ENCODE assay signal across 1 cellular context in the genomic region with DNA sequence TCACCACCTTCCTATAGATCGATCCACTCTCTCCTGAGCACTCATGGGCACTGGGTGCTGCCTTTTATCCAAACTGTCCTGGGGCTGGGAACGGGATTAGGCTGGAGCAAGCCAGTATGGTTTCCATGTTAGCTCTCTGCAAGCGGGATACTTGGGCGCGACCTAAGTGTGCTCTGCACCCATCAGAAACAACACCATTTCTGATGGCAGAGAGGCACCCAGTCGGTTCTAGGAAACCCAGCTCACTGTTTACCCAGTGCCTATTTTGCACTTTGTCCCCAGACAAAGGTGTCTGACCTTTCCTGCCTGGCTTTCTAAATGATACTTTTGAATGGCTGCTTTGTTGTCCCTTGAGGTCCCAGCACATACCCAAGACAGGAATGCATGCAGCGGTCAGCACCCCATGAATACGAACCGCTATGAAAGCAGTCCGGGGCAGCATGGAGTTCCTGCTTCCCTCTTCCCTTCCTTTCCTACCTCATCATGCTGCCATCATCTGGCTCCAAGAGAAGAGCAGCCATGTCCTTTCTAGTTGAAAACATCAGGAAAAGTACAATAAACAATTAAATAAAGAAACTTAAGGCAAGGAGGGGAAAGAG.
A peak's percentile ranks its signal among the peaks of the same experiment; 100 is the strongest.
TF ChIP-seq lines count a peak whose summit lies in the region.

No MANE protein-coding gene starts in this region.

TF ChIP-seq in HepG2, 621 proteins besides CTCF, POLR2A, EP300 and RAD21 (continued from another document and continues in another):
- TF ChIP-seq, protein P1, sequence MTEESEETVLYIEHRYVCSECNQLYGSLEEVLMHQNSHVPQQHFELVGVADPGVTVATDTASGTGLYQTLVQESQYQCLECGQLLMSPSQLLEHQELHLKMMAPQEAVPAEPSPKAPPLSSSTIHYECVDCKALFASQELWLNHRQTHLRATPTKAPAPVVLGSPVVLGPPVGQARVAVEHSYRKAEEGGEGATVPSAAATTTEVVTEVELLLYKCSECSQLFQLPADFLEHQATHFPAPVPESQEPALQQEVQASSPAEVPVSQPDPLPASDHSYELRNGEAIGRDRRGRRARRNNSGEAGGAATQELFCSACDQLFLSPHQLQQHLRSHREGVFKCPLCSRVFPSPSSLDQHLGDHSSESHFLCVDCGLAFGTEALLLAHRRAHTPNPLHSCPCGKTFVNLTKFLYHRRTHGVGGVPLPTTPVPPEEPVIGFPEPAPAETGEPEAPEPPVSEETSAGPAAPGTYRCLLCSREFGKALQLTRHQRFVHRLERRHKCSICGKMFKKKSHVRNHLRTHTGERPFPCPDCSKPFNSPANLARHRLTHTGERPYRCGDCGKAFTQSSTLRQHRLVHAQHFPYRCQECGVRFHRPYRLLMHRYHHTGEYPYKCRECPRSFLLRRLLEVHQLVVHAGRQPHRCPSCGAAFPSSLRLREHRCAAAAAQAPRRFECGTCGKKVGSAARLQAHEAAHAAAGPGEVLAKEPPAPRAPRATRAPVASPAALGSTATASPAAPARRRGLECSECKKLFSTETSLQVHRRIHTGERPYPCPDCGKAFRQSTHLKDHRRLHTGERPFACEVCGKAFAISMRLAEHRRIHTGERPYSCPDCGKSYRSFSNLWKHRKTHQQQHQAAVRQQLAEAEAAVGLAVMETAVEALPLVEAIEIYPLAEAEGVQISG (CRISPR knock-in tag; IDR thresholded peaks at IDR 0.05) = peak; percentile 60
- TF ChIP-seq ZNF788 (CRISPR knock-in tag; IDR thresholded peaks at IDR 0.05; ENCODE audit: borderline replicate concordance) (0 out of 2 replicates have a peak, but pooled peaks have one; percentile 64), ZNF136 (CRISPR knock-in tag; IDR thresholded peaks at IDR 0.05; ENCODE audit: low read depth) (peak; percentile 30; the same call in 1 of the 2 replicates), REPIN1 (CRISPR knock-in tag; IDR thresholded peaks at IDR 0.05; ENCODE audit: borderline replicate concordance, low read depth) (peak; percentile 74), PTBP1 (IDR thresholded peaks at IDR 0.05; ENCODE audit: low read depth, low read length, poor library complexity, severe bottlenecking) (no peak), ERF (CRISPR knock-in tag; IDR thresholded peaks at IDR 0.05) (peak; percentile 83), BHLHE40 (IDR thresholded peaks at IDR 0.05; ENCODE audit: low read length) (peak; percentile 53), NFRKB (IDR thresholded peaks at IDR 0.05) (no peak), ZNF3 (CRISPR knock-in tag; IDR thresholded peaks at IDR 0.05) (peak; percentile 46; the same call in 1 of the 2 replicates), ZNF253 (CRISPR knock-in tag; IDR thresholded peaks at IDR 0.05; ENCODE audit: borderline replicate concordance) (no peak), ZNF260 (CRISPR knock-in tag; IDR thresholded peaks at IDR 0.05; ENCODE audit: borderline replicate concordance, low read depth) (no peak), RARG (CRISPR knock-in tag; IDR thresholded peaks at IDR 0.05; ENCODE audit: low read depth) (no peak), YY1 (IDR thresholded peaks at IDR 0.05; ENCODE audit: insufficient read depth, insufficient replicate concordance, low read depth, low read length) (peak; percentile 69), ATF7-NPFF (CRISPR knock-in tag; IDR thresholded peaks at IDR 0.05; ENCODE audit: low read depth) (no peak), CEBPG (CRISPR knock-in tag; IDR thresholded peaks at IDR 0.05) (peak; percentile 64), PITX1 (CRISPR knock-in tag; IDR thresholded peaks at IDR 0.05) (peak; percentile 86), KDM3A (CRISPR knock-in tag; IDR thresholded peaks at IDR 0.05; ENCODE audit: low read depth) (peak; percentile 61; the same call in 1 of the 2 replicates), CCAR2 (optimal IDR thresholded peaks at IDR 0.05; ENCODE audit: low read depth, low read length) (peak; percentile 65), SOX13 (IDR thresholded peaks at IDR 0.05) (peak; percentile 75; the same call in 1 of the 2 replicates), SOX13 (CRISPR knock-in tag; conservative IDR thresholded peaks at IDR 0.05 in 1 of 2, IDR thresholded peaks at IDR 0.05 in 1 of 2) (peak in 1 of 2 experiments; percentile 94; a peak in 2 of 4 replicates), KAT2B (IDR thresholded peaks at IDR 0.05; ENCODE audit: borderline replicate concordance, low read depth, low read length) (no peak), GTF2F1 (IDR thresholded peaks at IDR 0.05; ENCODE audit: low read length) (no peak), PAX8 (CRISPR knock-in tag; IDR thresholded peaks at IDR 0.05; ENCODE audit: borderline replicate concordance) (no peak), ZNF598 (CRISPR knock-in tag; IDR thresholded peaks at IDR 0.05; ENCODE audit: borderline replicate concordance) (no peak), MYNN (CRISPR knock-in tag; IDR thresholded peaks at IDR 0.05; ENCODE audit: low read depth) (no peak), ZNF264 (CRISPR knock-in tag; IDR thresholded peaks at IDR 0.05) (0 out of 2 replicates have a peak, but pooled peaks have one; percentile 72), FOXO1 (CRISPR knock-in tag; IDR thresholded peaks at IDR 0.05) (peak; percentile 94), ZNF83 (CRISPR knock-in tag; IDR thresholded peaks at IDR 0.05; ENCODE audit: borderline replicate concordance) (no peak), NR2C2 (CRISPR knock-in tag; IDR thresholded peaks at IDR 0.05; ENCODE audit: borderline replicate concordance) (peak; percentile 86)
- TF ChIP-seq, protein P2, sequence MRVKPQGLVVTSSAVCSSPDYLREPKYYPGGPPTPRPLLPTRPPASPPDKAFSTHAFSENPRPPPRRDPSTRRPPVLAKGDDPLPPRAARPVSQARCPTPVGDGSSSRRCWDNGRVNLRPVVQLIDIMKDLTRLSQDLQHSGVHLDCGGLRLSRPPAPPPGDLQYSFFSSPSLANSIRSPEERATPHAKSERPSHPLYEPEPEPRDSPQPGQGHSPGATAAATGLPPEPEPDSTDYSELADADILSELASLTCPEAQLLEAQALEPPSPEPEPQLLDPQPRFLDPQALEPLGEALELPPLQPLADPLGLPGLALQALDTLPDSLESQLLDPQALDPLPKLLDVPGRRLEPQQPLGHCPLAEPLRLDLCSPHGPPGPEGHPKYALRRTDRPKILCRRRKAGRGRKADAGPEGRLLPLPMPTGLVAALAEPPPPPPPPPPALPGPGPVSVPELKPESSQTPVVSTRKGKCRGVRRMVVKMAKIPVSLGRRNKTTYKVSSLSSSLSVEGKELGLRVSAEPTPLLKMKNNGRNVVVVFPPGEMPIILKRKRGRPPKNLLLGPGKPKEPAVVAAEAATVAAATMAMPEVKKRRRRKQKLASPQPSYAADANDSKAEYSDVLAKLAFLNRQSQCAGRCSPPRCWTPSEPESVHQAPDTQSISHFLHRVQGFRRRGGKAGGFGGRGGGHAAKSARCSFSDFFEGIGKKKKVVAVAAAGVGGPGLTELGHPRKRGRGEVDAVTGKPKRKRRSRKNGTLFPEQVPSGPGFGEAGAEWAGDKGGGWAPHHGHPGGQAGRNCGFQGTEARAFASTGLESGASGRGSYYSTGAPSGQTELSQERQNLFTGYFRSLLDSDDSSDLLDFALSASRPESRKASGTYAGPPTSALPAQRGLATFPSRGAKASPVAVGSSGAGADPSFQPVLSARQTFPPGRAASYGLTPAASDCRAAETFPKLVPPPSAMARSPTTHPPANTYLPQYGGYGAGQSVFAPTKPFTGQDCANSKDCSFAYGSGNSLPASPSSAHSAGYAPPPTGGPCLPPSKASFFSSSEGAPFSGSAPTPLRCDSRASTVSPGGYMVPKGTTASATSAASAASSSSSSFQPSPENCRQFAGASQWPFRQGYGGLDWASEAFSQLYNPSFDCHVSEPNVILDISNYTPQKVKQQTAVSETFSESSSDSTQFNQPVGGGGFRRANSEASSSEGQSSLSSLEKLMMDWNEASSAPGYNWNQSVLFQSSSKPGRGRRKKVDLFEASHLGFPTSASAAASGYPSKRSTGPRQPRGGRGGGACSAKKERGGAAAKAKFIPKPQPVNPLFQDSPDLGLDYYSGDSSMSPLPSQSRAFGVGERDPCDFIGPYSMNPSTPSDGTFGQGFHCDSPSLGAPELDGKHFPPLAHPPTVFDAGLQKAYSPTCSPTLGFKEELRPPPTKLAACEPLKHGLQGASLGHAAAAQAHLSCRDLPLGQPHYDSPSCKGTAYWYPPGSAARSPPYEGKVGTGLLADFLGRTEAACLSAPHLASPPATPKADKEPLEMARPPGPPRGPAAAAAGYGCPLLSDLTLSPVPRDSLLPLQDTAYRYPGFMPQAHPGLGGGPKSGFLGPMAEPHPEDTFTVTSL (CRISPR knock-in tag; IDR thresholded peaks at IDR 0.05; ENCODE audit: borderline replicate concordance) = peak; percentile 72; the same call in 1 of the 2 replicates
- TF ChIP-seq, protein P3, sequence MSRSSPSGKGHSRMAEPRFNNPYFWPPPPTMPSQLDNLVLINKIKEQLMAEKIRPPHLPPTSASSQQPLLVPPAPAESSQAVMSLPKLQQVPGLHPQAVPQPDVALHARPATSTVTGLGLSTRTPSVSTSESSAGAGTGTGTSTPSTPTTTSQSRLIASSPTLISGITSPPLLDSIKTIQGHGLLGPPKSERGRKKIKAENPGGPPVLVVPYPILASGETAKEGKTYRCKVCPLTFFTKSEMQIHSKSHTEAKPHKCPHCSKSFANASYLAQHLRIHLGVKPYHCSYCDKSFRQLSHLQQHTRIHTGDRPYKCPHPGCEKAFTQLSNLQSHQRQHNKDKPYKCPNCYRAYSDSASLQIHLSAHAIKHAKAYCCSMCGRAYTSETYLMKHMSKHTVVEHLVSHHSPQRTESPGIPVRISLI (CRISPR knock-in tag; IDR thresholded peaks at IDR 0.05; ENCODE audit: borderline replicate concordance) = peak; percentile 42; the same call in 1 of the 2 replicates
- TF ChIP-seq, protein P4, sequence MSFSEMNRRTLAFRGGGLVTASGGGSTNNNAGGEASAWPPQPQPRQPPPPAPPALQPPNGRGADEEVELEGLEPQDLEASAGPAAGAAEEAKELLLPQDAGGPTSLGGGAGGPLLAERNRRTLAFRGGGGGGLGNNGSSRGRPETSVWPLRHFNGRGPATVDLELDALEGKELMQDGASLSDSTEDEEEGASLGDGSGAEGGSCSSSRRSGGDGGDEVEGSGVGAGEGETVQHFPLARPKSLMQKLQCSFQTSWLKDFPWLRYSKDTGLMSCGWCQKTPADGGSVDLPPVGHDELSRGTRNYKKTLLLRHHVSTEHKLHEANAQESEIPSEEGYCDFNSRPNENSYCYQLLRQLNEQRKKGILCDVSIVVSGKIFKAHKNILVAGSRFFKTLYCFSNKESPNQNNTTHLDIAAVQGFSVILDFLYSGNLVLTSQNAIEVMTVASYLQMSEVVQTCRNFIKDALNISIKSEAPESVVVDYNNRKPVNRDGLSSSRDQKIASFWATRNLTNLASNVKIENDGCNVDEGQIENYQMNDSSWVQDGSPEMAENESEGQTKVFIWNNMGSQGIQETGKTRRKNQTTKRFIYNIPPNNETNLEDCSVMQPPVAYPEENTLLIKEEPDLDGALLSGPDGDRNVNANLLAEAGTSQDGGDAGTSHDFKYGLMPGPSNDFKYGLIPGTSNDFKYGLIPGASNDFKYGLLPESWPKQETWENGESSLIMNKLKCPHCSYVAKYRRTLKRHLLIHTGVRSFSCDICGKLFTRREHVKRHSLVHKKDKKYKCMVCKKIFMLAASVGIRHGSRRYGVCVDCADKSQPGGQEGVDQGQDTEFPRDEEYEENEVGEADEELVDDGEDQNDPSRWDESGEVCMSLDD (CRISPR knock-in tag; IDR thresholded peaks at IDR 0.05; ENCODE audit: borderline replicate concordance) = peak; percentile 77; the same call in 1 of the 2 replicates
- TF ChIP-seq, protein P5, sequence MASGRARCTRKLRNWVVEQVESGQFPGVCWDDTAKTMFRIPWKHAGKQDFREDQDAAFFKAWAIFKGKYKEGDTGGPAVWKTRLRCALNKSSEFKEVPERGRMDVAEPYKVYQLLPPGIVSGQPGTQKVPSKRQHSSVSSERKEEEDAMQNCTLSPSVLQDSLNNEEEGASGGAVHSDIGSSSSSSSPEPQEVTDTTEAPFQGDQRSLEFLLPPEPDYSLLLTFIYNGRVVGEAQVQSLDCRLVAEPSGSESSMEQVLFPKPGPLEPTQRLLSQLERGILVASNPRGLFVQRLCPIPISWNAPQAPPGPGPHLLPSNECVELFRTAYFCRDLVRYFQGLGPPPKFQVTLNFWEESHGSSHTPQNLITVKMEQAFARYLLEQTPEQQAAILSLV (CRISPR knock-in tag; IDR thresholded peaks at IDR 0.05; ENCODE audit: borderline replicate concordance) = no peak
- TF ChIP-seq, protein P6, sequence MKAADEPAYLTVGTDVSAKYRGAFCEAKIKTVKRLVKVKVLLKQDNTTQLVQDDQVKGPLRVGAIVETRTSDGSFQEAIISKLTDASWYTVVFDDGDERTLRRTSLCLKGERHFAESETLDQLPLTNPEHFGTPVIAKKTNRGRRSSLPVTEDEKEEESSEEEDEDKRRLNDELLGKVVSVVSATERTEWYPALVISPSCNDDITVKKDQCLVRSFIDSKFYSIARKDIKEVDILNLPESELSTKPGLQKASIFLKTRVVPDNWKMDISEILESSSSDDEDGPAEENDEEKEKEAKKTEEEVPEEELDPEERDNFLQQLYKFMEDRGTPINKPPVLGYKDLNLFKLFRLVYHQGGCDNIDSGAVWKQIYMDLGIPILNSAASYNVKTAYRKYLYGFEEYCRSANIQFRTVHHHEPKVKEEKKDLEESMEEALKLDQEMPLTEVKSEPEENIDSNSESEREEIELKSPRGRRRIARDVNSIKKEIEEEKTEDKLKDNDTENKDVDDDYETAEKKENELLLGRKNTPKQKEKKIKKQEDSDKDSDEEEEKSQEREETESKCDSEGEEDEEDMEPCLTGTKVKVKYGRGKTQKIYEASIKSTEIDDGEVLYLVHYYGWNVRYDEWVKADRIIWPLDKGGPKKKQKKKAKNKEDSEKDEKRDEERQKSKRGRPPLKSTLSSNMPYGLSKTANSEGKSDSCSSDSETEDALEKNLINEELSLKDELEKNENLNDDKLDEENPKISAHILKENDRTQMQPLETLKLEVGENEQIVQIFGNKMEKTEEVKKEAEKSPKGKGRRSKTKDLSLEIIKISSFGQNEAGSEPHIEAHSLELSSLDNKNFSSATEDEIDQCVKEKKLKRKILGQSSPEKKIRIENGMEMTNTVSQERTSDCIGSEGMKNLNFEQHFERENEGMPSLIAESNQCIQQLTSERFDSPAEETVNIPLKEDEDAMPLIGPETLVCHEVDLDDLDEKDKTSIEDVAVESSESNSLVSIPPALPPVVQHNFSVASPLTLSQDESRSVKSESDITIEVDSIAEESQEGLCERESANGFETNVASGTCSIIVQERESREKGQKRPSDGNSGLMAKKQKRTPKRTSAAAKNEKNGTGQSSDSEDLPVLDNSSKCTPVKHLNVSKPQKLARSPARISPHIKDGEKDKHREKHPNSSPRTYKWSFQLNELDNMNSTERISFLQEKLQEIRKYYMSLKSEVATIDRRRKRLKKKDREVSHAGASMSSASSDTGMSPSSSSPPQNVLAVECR (CRISPR knock-in tag; IDR thresholded peaks at IDR 0.05; ENCODE audit: borderline replicate concordance) = peak; percentile 43; the same call in 1 of the 2 replicates
- TF ChIP-seq, protein P7, sequence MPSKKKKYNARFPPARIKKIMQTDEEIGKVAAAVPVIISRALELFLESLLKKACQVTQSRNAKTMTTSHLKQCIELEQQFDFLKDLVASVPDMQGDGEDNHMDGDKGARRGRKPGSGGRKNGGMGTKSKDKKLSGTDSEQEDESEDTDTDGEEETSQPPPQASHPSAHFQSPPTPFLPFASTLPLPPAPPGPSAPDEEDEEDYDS (CRISPR knock-in tag; IDR thresholded peaks at IDR 0.05) = peak; percentile 87
- TF ChIP-seq, protein P8, sequence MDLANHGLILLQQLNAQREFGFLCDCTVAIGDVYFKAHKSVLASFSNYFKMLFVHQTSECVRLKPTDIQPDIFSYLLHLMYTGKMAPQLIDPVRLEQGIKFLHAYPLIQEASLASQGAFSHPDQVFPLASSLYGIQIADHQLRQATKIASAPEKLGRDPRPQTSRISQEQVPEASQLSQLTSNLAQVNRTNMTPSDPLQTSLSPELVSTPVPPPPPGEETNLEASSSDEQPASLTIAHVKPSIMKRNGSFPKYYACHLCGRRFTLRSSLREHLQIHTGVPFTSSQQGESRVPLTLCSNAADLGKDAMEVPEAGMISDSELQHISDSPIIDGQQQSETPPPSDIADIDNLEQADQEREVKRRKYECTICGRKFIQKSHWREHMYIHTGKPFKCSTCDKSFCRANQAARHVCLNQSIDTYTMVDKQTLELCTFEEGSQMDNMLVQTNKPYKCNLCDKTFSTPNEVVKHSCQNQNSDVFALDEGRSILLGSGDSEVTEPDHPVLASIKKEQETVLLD (CRISPR knock-in tag; IDR thresholded peaks at IDR 0.05; ENCODE audit: low read depth) = no peak
